Comparison of ENCODE assay signal across 8 cellular contexts in the genomic region with DNA sequence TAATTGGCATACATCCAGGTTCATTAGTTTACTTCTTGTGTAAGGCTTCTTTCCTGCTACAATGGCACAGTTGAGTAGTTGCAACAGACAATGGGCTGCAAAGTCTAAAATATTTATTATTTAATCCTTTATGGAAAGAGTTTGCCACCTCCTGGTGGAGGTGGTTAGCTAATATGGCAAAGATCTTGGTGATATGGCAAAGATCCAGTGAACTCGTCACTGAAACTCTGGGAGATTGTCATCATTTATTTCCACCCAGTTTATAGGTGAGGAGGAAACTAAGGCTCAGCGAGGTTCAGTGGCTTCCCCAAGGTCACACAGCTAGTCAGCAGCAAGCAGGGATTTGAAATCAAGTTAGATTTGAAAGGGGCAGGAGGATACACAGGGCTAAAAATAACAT. TPM values are rescaled to one million over a fixed set of nuclear protein-coding genes. Genes with fewer than 3 reads are reported as not detected.
DNase-seq lines count a peak whose midpoint lies in the region; ATAC-seq and TF ChIP-seq lines count a peak whose summit lies in the region.

No MANE protein-coding gene starts in this region.

- no peak overlapping the region for H2AFZ ChIP-seq in Karpas-422 (ENCODE audit: low read length)

- no peaks in the 10 kb centered on the region for H3K9me2 ChIP-seq in Karpas-422 (replicated peaks; ENCODE audit: insufficient read depth, low read length)

- H3K27ac ChIP-seq in adrenal gland (no peak overlapping the region), SJCRH30 (no peak overlapping the region), Karpas-422 (ENCODE audit: low read length) (no peak overlapping the region)

- H3K9me3 ChIP-seq in adrenal gland (replicated peaks in 1 of 3) = no peaks in the 10 kb centered on the region
- no peaks in the 10 kb centered on the region for H3K9me3 ChIP-seq in SJCRH30 (replicated peaks)
- no peaks in the 10 kb centered on the region for H3K9me3 ChIP-seq in Karpas-422 (ENCODE audit: low read length)

- in situ Hi-C loops in ACHN (cut with HindIII; ENCODE audit: low pct_ligation_motif_present, low pct_unique_long_range_greater_than_20kb, low sequenced_read_pairs) = no loop called here

- intact Hi-C loops in adrenal gland (cut with DNase I) = loop anchor here in 1 of 2 donors (5.0 kb wide), 1 partner anchor 65 kb away; no protein-coding TSS in a partner anchor
- intact Hi-C loops in left colon (cut with DNase I, micrococcal nuclease) = no loop called here

- H3K4me1 ChIP-seq in adrenal gland (replicated peaks in 1 of 2) (peaks cover 0 to 23% of the 10 kb centered on the region in 2 donors), SJCRH30 (no peaks in the 10 kb centered on the region), Karpas-422 (ENCODE audit: low read length) (no peaks in the 10 kb centered on the region)

- TF ChIP-seq CTCF in GM10266 (IDR thresholded peaks at IDR 0.05; ENCODE audit: control insufficient read depth, insufficient read depth, low read depth, missing control alignments) (peak; percentile 21), adrenal gland (IDR thresholded peaks at IDR 0.05) (peak; percentile 5 to 62 (median 42)), mesothelial cell of epicardium (IDR thresholded peaks at IDR 0.05; ENCODE audit: unreplicated experiment) (no peak)

- DNase-seq in ACHN (peak; percentile 10), GM10266 (ENCODE audit: extremely low spot score) (no peak), adrenal gland (peak in 3 of 7 donors; percentile 37 to 59 (median 44)), left colon (no peak), MV-4-11 (lab: John Stamatoyannopoulos, UW) (no peak), SJCRH30 (no peak), Karpas-422 (no peak), mesothelial cell of epicardium (ENCODE audit: low spot score in 2 of 2, unreplicated experiment in 2 of 2) (no peak)

- no peaks in the 10 kb centered on the region for H3K9me3 Mint-ChIP-seq in mesothelial cell of epicardium

- TF ChIP-seq POLR2A in adrenal gland (IDR thresholded peaks at IDR 0.05) = no peak

- ATAC-seq in left colon = peak; percentile 22

- H3K36me3 Mint-ChIP-seq in mesothelial cell of epicardium = no peaks in the 10 kb centered on the region

- no peaks in the 10 kb centered on the region for H3K27me3 ChIP-seq in adrenal gland
- H3K27me3 ChIP-seq in SJCRH30 = peaks cover 17% of the 10 kb centered on the region
- H3K27me3 ChIP-seq in Karpas-422 (ENCODE audit: low read length) = no peaks in the 10 kb centered on the region

- 5 to 15% (median 11%) methylated on average over 2 of the region's 2 CpGs for WGBS in adrenal gland, 4 donors

- no peak overlapping the region for H3K9ac ChIP-seq in Karpas-422 (ENCODE audit: low read length)

- H3K27me3 Mint-ChIP-seq in mesothelial cell of epicardium (ENCODE audit: low read depth) = peaks cover 3% of the 10 kb centered on the region

- no peaks in the 10 kb centered on the region for H4K20me1 ChIP-seq in Karpas-422 (ENCODE audit: insufficient read depth, low read depth, low read length)

- H3K36me3 ChIP-seq in adrenal gland (replicated peaks in 1 of 2) (no peaks in the 10 kb centered on the region), SJCRH30 (no peaks in the 10 kb centered on the region), Karpas-422 (ENCODE audit: insufficient read depth, low read length) (no peaks in the 10 kb centered on the region)

- no peak overlapping the region for H3K4me2 ChIP-seq in Karpas-422 (ENCODE audit: low read depth, low read length, poor library complexity, severe bottlenecking)

- H3K4me1 Mint-ChIP-seq in mesothelial cell of epicardium = no peaks in the 10 kb centered on the region

- H3K79me2 ChIP-seq in Karpas-422 (ENCODE audit: low read length) = no peaks in the 10 kb centered on the region

- H3K4me3 ChIP-seq in adrenal gland (no peak overlapping the region), SJCRH30 (no peak overlapping the region), Karpas-422 (ENCODE audit: low read length) (no peak overlapping the region)

- H3K4me3 Mint-ChIP-seq in mesothelial cell of epicardium = no peak overlapping the region

- H3K27ac Mint-ChIP-seq in mesothelial cell of epicardium = no peak overlapping the region

RNA-seq across cellular contexts. Expression of gene IFFO2, which starts 16.1 kb away (rescaled TPM):
- total RNA-seq in adrenal gland = 10 to 100 TPM; 13.5 to 23.4 (median 17.9) TPM
- polyA plus RNA-seq in adrenal gland = 10 to 100 TPM in 1 of 3 donors, 1 to 10 TPM in 2; 5.9 to 10.8 (median 9.7) TPM
- total RNA-seq in left colon = 10 to 100 TPM in 1 of 2 donors, 1 to 10 TPM in 1; 5.4 to 14.7 TPM
- total RNA-seq in SJCRH30 (2014; rRNA removed; shearing (Covaris generic)) = 5.9 and 6.2 TPM in 2 replicates
- total RNA-seq in Karpas-422 (2014; rRNA removed; shearing (Covaris generic); ENCODE audit: low replicate concordance) = not detected in 2 replicates
- total RNA-seq in mesothelial cell of epicardium = 7.8 to 10.4 TPM (median 9.1 TPM) in 3 replicates
